8 cellular contexts compared by ENCODE assay signal in the genomic region with DNA sequence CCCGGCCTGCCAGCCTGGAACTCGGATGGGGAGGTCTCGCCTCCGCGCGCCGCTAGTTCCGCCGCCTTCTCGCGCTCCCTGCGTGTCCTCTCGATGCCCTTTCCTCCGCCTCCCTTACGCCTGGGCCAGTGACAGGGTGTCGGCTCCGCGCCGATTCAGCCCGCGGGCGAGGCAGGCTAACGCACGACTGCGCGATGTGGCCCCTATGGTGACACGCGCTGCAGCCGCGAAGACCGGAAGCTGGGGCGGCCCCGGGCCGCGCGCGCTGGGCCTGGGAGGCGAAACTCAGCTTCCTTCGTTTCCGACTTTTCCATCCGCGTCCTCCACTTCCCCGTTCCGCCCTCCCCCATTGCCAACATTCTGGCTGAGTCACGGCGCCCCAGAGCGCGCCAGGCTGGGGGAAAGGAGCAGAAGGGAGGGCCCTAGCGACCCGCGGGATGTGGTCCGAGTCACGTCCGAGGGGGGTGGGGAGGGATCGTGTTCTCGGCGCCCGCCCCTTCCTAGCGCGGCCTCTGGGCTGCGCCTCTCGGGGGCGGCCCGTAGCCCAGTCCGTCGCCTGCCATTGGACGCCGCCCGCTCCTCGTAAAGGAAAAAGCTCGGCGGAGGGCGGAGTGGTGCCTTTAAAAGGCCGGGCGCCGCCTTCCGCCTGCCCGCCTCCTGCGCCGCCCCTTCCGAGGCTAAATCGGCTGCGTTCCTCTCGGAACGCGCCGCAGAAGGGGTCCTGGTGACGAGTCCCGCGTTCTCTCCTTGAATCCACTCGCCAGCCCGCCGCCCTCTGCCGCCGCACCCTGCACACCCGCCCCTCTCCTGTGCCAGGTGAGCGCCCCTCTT. TPM values are rescaled to one million over a fixed set of nuclear protein-coding genes. Genes with fewer than 3 reads are reported as not detected.
DNase-seq lines count a peak whose midpoint lies in the region; ATAC-seq and TF ChIP-seq lines count a peak whose summit lies in the region.

A gene (plus strand): TSS at position 649 of the 831 bp plus-strand sequence. CDS start 1,138 bp downstream, outside the sequence.

- peaks cover 11 to 27% (median 26%) of the 10 kb centered on the region in 4 donors for H3K36me3 ChIP-seq in liver (ENCODE audit: control insufficient read depth in 4 of 4, insufficient read depth in 3 of 4, low read depth in 1 of 4, low read length in 3 of 4)

- no peak for TF ChIP-seq CTCF in liver (IDR thresholded peaks at IDR 0.05; ENCODE audit: low read depth, low read length, missing input control)

- DNase-seq in C1 segment of cervical spinal cord (lab: John Stamatoyannopoulos, UW) (peak; percentile 84 to 99 (median 97)), NCI-H774 (lab: John Stamatoyannopoulos, UW) (peak; percentile 96), dermis blood vessel endothelial cell (peak; percentile 99)
- DNase-seq in activated CD4-positive, alpha-beta T cell treated with anti-CD3 and anti-CD28 coated beads, Interleukin-2, amount 50 U/mL, for 4 hours, result peak; percentile 92 to 94
- peak; percentile 97 for DNase-seq in stimulated activated CD4-positive, alpha-beta T cell treated with anti-CD3 and anti-CD28 coated beads, Interleukin-4, amount 100 ng/mL, for 24 hours

- no peaks in the 10 kb centered on the region for H3K9me3 ChIP-seq in liver (ENCODE audit: control insufficient read depth in 4 of 4, low read length in 3 of 4)

- no peak for TF ChIP-seq RAD21 in liver (IDR thresholded peaks at IDR 0.05)

- ATAC-seq in GM19372 (IDR thresholded peaks at IDR 0.05; ENCODE audit: low read depth, unreplicated experiment) (peak; percentile 83), HG03558 (IDR thresholded peaks at IDR 0.05; ENCODE audit: extremely low read depth, unreplicated experiment) (peak; percentile 51)

- H3K4me1 ChIP-seq in liver (ENCODE audit: control insufficient read depth in 4 of 4, insufficient read depth in 4 of 4, low read length in 3 of 4), result peaks cover 0 to 34% (median 14%) of the 10 kb centered on the region in 4 donors

- peak within 1 kb of the TSS; percentile 96 to 99 for H3K9ac ChIP-seq in liver (ENCODE audit: low read depth in 1 of 2, low read length in 2 of 2)

- under 1% methylated on average over 97 of the region's 97 CpGs for WGBS in liver

- H3K27me3 ChIP-seq in liver (ENCODE audit: control insufficient read depth in 4 of 4, insufficient read depth in 4 of 4, low read length in 3 of 4), result no peaks in the 10 kb centered on the region

- H3K4me3 ChIP-seq in liver (ENCODE audit: low read depth in 1 of 3, low read length in 3 of 3), result peak within 1 kb of the TSS; percentile 73 to 97 (median 83)

- peak within 1 kb of the TSS; percentile 99 to 100 for H3K27ac ChIP-seq in liver (ENCODE audit: low read depth in 1 of 2, low read length in 2 of 2)

TF ChIP-seq in liver, 16 proteins besides CTCF, POLR2A, EP300 and RAD21:
- TF ChIP-seq, protein P1, sequence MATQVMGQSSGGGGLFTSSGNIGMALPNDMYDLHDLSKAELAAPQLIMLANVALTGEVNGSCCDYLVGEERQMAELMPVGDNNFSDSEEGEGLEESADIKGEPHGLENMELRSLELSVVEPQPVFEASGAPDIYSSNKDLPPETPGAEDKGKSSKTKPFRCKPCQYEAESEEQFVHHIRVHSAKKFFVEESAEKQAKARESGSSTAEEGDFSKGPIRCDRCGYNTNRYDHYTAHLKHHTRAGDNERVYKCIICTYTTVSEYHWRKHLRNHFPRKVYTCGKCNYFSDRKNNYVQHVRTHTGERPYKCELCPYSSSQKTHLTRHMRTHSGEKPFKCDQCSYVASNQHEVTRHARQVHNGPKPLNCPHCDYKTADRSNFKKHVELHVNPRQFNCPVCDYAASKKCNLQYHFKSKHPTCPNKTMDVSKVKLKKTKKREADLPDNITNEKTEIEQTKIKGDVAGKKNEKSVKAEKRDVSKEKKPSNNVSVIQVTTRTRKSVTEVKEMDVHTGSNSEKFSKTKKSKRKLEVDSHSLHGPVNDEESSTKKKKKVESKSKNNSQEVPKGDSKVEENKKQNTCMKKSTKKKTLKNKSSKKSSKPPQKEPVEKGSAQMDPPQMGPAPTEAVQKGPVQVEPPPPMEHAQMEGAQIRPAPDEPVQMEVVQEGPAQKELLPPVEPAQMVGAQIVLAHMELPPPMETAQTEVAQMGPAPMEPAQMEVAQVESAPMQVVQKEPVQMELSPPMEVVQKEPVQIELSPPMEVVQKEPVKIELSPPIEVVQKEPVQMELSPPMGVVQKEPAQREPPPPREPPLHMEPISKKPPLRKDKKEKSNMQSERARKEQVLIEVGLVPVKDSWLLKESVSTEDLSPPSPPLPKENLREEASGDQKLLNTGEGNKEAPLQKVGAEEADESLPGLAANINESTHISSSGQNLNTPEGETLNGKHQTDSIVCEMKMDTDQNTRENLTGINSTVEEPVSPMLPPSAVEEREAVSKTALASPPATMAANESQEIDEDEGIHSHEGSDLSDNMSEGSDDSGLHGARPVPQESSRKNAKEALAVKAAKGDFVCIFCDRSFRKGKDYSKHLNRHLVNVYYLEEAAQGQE (IDR thresholded peaks at IDR 0.05), result peak; percentile 95
- no peak for TF ChIP-seq FOXA1 (IDR thresholded peaks at IDR 0.05)
- TF ChIP-seq, protein P2, sequence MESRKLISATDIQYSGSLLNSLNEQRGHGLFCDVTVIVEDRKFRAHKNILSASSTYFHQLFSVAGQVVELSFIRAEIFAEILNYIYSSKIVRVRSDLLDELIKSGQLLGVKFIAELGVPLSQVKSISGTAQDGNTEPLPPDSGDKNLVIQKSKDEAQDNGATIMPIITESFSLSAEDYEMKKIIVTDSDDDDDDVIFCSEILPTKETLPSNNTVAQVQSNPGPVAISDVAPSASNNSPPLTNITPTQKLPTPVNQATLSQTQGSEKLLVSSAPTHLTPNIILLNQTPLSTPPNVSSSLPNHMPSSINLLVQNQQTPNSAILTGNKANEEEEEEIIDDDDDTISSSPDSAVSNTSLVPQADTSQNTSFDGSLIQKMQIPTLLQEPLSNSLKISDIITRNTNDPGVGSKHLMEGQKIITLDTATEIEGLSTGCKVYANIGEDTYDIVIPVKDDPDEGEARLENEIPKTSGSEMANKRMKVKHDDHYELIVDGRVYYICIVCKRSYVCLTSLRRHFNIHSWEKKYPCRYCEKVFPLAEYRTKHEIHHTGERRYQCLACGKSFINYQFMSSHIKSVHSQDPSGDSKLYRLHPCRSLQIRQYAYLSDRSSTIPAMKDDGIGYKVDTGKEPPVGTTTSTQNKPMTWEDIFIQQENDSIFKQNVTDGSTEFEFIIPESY (IDR thresholded peaks at IDR 0.05), result peak; percentile 81
- peak; percentile 9 to 80 for TF ChIP-seq GABPA (IDR thresholded peaks at IDR 0.05 in 1 of 2, conservative IDR thresholded peaks at IDR 0.05 in 1 of 2)
- TF ChIP-seq SP1 (IDR thresholded peaks at IDR 0.05), result peak; percentile 86
- TF ChIP-seq, protein P3, sequence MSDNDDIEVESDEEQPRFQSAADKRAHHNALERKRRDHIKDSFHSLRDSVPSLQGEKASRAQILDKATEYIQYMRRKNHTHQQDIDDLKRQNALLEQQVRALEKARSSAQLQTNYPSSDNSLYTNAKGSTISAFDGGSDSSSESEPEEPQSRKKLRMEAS (IDR thresholded peaks at IDR 0.05), result peak; percentile 90
- peak; percentile 71 for TF ChIP-seq TAF1 (conservative IDR thresholded peaks at IDR 0.05)
- TF ChIP-seq RXRA (IDR thresholded peaks at IDR 0.05), result peak; percentile 72 to 74
- TF ChIP-seq, protein P4, sequence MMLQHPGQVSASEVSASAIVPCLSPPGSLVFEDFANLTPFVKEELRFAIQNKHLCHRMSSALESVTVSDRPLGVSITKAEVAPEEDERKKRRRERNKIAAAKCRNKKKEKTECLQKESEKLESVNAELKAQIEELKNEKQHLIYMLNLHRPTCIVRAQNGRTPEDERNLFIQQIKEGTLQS (IDR thresholded peaks at IDR 0.05), result no peak
- no peak for TF ChIP-seq HNF4G (IDR thresholded peaks at IDR 0.05)
- peak; percentile 65 for TF ChIP-seq NR2F2 (IDR thresholded peaks at IDR 0.05)
- peak; percentile 74 to 92 for TF ChIP-seq EGR1 (IDR thresholded peaks at IDR 0.05; ENCODE audit: low read depth in 2 of 2)
- peak; percentile 90 for TF ChIP-seq YY1 (IDR thresholded peaks at IDR 0.05)
- peak; percentile 39 to 78 for TF ChIP-seq JUND (IDR thresholded peaks at IDR 0.05)
- peak in 1 of 2 donors; percentile 34 for TF ChIP-seq HNF4A (conservative IDR thresholded peaks at IDR 0.05)
- TF ChIP-seq FOXA2 (IDR thresholded peaks at IDR 0.05), result no peak

RNA-seq across cellular contexts. Expression of the gene that starts here (rescaled TPM):
- total RNA-seq in dermis blood vessel endothelial cell, result 286 and 586 TPM in 2 replicates
- total RNA-seq in liver, result 10 to 100 TPM; 96.8 to 99.3 TPM
- 100 to 1,000 TPM; 142 to 251 TPM for polyA plus RNA-seq in liver

Comparison
In these comparisons a context has a peak if more than half of its experiments do, and no peak if none do; other contexts are left out.
1. Peak in every context shown above with its lines: DNase-seq, ATAC-seq, H3K4me3 ChIP-seq and H3K27ac ChIP-seq.